In genomic region chr2:168939061-168939460, GRCh38 we compare ENCODE assay signal across 40 cellular contexts. TPM values are rescaled to one million over a fixed set of nuclear protein-coding genes. Genes with fewer than 3 reads are reported as not detected.
"Had no signal": no experiment of that assay in that cellular context is flagged by ENCODE, and none has a peak within 500 bp of the region (broad histone marks: within the 10 kb centered on the region; RNA-seq: fewer than 3 reads in every experiment).

No MANE protein-coding gene starts in this region.

- DNase-seq: Kasumi-1, MG63, MM.1S, MV-4-11, NCI-H1048, NCI-H1092, NCI-H1092 treated with DMSO at 0.1 percent for 48 hours, NCI-H1105, NCI-H1105 treated with DMSO at 0.1 percent for 48 hours, NCI-H1417, NCI-H1417 treated with DMSO at 0.1 percent for 48 hours, NCI-H1436, NCI-H1436 treated with DMSO at 0.1 percent for 48 hours, NCI-H146, NCI-H1694, NCI-H1694 treated with DMSO at 0.1 percent for 48 hours, NCI-H187, NCI-H187 treated with DMSO at 0.1 percent for 48 hours, NCI-H1930, NCI-H2029, NCI-H2029 treated with DMSO at 0.1 percent for 48 hours, NCI-H2081, NCI-H2081 treated with DMSO at 0.1 percent for 48 hours, NCI-H2107, NCI-H2171, NCI-H2171 treated with DMSO at 0.1 percent for 48 hours, NCI-H2227 treated with DMSO at 0.1 percent for 48 hours, NCI-H226, NCI-H345, NCI-H446, NCI-H446 treated with DMSO at 0.1 percent for 48 hours, NCI-H510A, NCI-H510A treated with DMSO at 0.1 percent for 48 hours, NCI-H524, NCI-H524 treated with DMSO at 0.1 percent for 48 hours, NCI-H526 had no signal

- H3K9me3 ChIP-seq: MG63 had no signal

- H3K4me3 ChIP-seq: MG63 had no signal

- H3K36me3 ChIP-seq: MG63 had no signal

RNA-seq across cellular contexts. Expression of gene G6PC2, which starts 38.0 kb away (rescaled TPM):
- total RNA-seq: LHCN-M2, M059J, MCF 10A, NCI-H460 had no signal
